Comparison of ENCODE assay signal across 8 cellular contexts in the genomic region with DNA sequence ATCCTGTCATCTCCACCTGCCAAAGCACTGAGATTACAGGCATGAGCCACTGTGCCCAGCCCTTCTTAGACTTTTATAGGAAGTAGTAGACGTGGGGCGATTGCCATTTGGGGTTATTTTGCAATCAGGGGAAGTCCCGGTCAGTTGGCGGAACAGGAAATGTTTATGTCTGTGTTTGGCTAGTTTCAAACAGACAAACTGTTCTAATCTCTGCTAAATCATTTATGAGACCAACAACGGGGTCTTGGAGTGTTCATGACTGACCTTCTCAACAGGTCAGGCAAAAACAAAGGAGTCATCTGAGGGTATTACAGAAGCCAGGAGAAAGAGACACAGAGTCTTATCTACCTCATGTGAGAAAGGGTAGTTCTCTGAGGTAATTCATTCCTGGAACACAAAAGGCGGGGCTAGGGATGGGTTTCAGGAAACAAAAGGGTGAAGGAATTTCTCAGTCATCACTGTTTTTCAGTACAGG. TPM values are rescaled to one million over a fixed set of nuclear protein-coding genes. Genes with fewer than 3 reads are reported as not detected.
DNase-seq lines count a peak whose midpoint lies in the region; ATAC-seq and TF ChIP-seq lines count a peak whose summit lies in the region.

No MANE protein-coding gene starts in this region.

- H3K27me3 Mint-ChIP-seq in activated CD4-positive, alpha-beta T cell treated with anti-CD3 and anti-CD28 coated beads for 36 hours, result no peaks in the 10 kb centered on the region

- H3K4me1 ChIP-seq in esophagus squamous epithelium, result peaks cover 0 to 14% (median 5%) of the 10 kb centered on the region in 3 donors

- no peaks in the 10 kb centered on the region for H3K36me3 Mint-ChIP-seq in activated CD4-positive, alpha-beta T cell treated with anti-CD3 and anti-CD28 coated beads for 36 hours (ENCODE audit: low read depth)

- peaks cover 18% of the 10 kb centered on the region for H3K9me3 Mint-ChIP-seq in activated CD4-positive, alpha-beta T cell treated with anti-CD3 and anti-CD28 coated beads for 36 hours (ENCODE audit: low read depth)

- peaks cover 0 to 4% (median 0%) of the 10 kb centered on the region in 4 donors for H3K27me3 ChIP-seq in esophagus squamous epithelium

- peak overlapping the region in 1 of 4 donors; percentile 44 for H3K4me3 ChIP-seq in esophagus squamous epithelium

- H3K4me3 Mint-ChIP-seq in activated CD4-positive, alpha-beta T cell treated with anti-CD3 and anti-CD28 coated beads for 36 hours, result peak overlapping the region; percentile 20

- 14 to 16% methylated on average over 6 of the region's 6 CpGs for WGBS in esophagus squamous epithelium, 2 donors

- no peaks in the 10 kb centered on the region for H3K9me3 ChIP-seq in esophagus squamous epithelium

- CTCF ChIA-PET in activated CD4-positive, alpha-beta T cell treated with anti-CD3 and anti-CD28 coated beads for 36 hours (lab: Charles Lee), result no interaction called here

- ATAC-seq in activated CD4-positive, alpha-beta T cell treated with anti-CD3 and anti-CD28 coated beads for 36 hours, result peak; percentile 81
- peak; percentile 94 for ATAC-seq in HG02943 (IDR thresholded peaks at IDR 0.05; ENCODE audit: low read depth, unreplicated experiment)

- peaks cover 20% of the 10 kb centered on the region for H3K4me1 Mint-ChIP-seq in activated CD4-positive, alpha-beta T cell treated with anti-CD3 and anti-CD28 coated beads for 36 hours

- no peaks in the 10 kb centered on the region for H3K36me3 ChIP-seq in esophagus squamous epithelium

- intact Hi-C loops in activated CD4-positive, alpha-beta T cell treated with anti-CD3 and anti-CD28 coated beads for 36 hours (cut with DNase I, micrococcal nuclease), result no loop called here
- intact Hi-C loops in esophagus squamous epithelium (cut with DNase I), result no loop called here

- TF ChIP-seq POLR2A in esophagus squamous epithelium (IDR thresholded peaks at IDR 0.05), result no peak

- TF ChIP-seq CTCF in esophagus squamous epithelium (IDR thresholded peaks at IDR 0.05), result no peak

- DNase-seq in activated CD4-positive, alpha-beta T cell treated with anti-CD3 and anti-CD28 coated beads for 36 hours, result peak; percentile 61
- no peak for DNase-seq in activated CD4-positive, alpha-beta T cell treated with anti-CD3 and anti-CD28 coated beads, Interleukin-2, amount 50 U/mL, for 1 hour
- DNase-seq in OCI-M1 (lab: John Stamatoyannopoulos, UW) (peak; percentile 59), esophagus squamous epithelium (lab: John Stamatoyannopoulos, UW) (peak; percentile 9), pulmonary artery endothelial cell (ENCODE audit: low read depth, low spot score) (peak; percentile 75), DMS53 (lab: John Stamatoyannopoulos, UW) (no peak), NCI-H1417 (lab: John Stamatoyannopoulos, UW) (no peak)

- POLR2A ChIA-PET in activated CD4-positive, alpha-beta T cell treated with anti-CD3 and anti-CD28 coated beads for 36 hours (lab: Charles Lee), result no interaction called here

- H3K27ac Mint-ChIP-seq in activated CD4-positive, alpha-beta T cell treated with anti-CD3 and anti-CD28 coated beads for 36 hours, result peak overlapping the region; percentile 92

- peak overlapping the region; percentile 40 to 80 (median 67) for H3K27ac ChIP-seq in esophagus squamous epithelium

RNA-seq across cellular contexts. Expression of gene TPK1, which starts 6.6 kb away (rescaled TPM):
- 10 to 100 TPM; 16.5 to 16.6 TPM for total RNA-seq in activated CD4-positive, alpha-beta T cell treated with anti-CD3 and anti-CD28 coated beads for 36 hours
- total RNA-seq in esophagus squamous epithelium, result 1 to 10 TPM; 2.3 to 8.4 (median 2.7) TPM
- total RNA-seq in pulmonary artery endothelial cell, result 17.5 and 22.9 TPM in 2 replicates

Comparison
In these comparisons a context has a peak if more than half of its experiments do, and no peak if none do; other contexts are left out.
1. DNase-seq: peak in activated CD4-positive, alpha-beta T cell treated with anti-CD3 and anti-CD28 coated beads for 36 hours (single experiment), OCI-M1 (single experiment), esophagus squamous epithelium (single experiment) and pulmonary artery endothelial cell (single experiment); none in activated CD4-positive, alpha-beta T cell treated with anti-CD3 and anti-CD28 coated beads, Interleukin-2, amount 50 U/mL, for 1 hour (single experiment), DMS53 (single experiment) and NCI-H1417 (0 of 3).